18 cellular contexts compared by ENCODE assay signal in genomic region chr2:127618551-127618950, GRCh38. TPM values are rescaled to one million over a fixed set of nuclear protein-coding genes. Genes with fewer than 3 reads are reported as not detected.
A peak's percentile ranks its signal among the peaks of the same experiment; 100 is the strongest.
DNase-seq lines count a peak whose midpoint lies in the region; ATAC-seq and TF ChIP-seq lines count a peak whose summit lies in the region.
"Had no signal": no experiment of that assay in that cellular context is flagged by ENCODE, and none has a peak within 500 bp of the region (broad histone marks: within the 10 kb centered on the region; RNA-seq: fewer than 3 reads in every experiment).

No MANE protein-coding gene starts in this region.

- TF ChIP-seq CTCF in GM10248 (IDR thresholded peaks at IDR 0.05; ENCODE audit: control extremely low read depth, extremely low read depth, low read depth, missing control alignments) = no peak

- peaks cover 23% of the 10 kb centered on the region for H3K4me1 Mint-ChIP-seq in activated naive CD8-positive, alpha-beta T cell treated with anti-CD3 and anti-CD28 coated beads, Interleukin-2, amount 10 ng/mL, durations not matched to agents 7 days and 5 days
- H3K4me1 Mint-ChIP-seq in activated naive CD8-positive, alpha-beta T cell treated with anti-CD3 and anti-CD28 coated beads, Interleukin-2, amount 50 U/mL, for 24 hours = peaks cover 13% of the 10 kb centered on the region
- H3K4me1 Mint-ChIP-seq: central memory CD8-positive, alpha-beta T cell had no signal

- H3K27ac Mint-ChIP-seq in activated naive CD8-positive, alpha-beta T cell treated with anti-CD3 and anti-CD28 coated beads, Interleukin-2, amount 10 ng/mL, durations not matched to agents 7 days and 5 days = peak overlapping the region; percentile 9
- no peak overlapping the region for H3K27ac Mint-ChIP-seq in activated naive CD8-positive, alpha-beta T cell treated with anti-CD3 and anti-CD28 coated beads, Interleukin-2, amount 50 U/mL, for 24 hours
- H3K27ac Mint-ChIP-seq: CD8-positive, alpha-beta T cell had no signal

- H3K36me3 Mint-ChIP-seq in activated naive CD8-positive, alpha-beta T cell treated with anti-CD3 and anti-CD28 coated beads, Interleukin-2, amount 10 ng/mL, durations not matched to agents 7 days and 5 days = peaks cover 20% of the 10 kb centered on the region
- H3K36me3 Mint-ChIP-seq in activated naive CD8-positive, alpha-beta T cell treated with anti-CD3 and anti-CD28 coated beads, Interleukin-2, amount 50 U/mL, for 24 hours (ENCODE audit: low read depth) = no peaks in the 10 kb centered on the region
- H3K36me3 Mint-ChIP-seq: CD8-positive, alpha-beta T cell had no signal

- H3K9me3 Mint-ChIP-seq in activated naive CD8-positive, alpha-beta T cell treated with anti-CD3 and anti-CD28 coated beads, Interleukin-2, amount 10 ng/mL, durations not matched to agents 7 days and 5 days = peaks cover 4% of the 10 kb centered on the region
- H3K9me3 Mint-ChIP-seq in activated naive CD8-positive, alpha-beta T cell treated with anti-CD3 and anti-CD28 coated beads, Interleukin-2, amount 50 U/mL, for 24 hours = peaks cover 5% of the 10 kb centered on the region

- no peak for DNase-seq in activated naive CD8-positive, alpha-beta T cell treated with anti-CD3 and anti-CD28 coated beads, Interleukin-2, amount 10 ng/mL, durations not matched to agents 7 days and 5 days
- DNase-seq in activated naive CD8-positive, alpha-beta T cell treated with anti-CD3 and anti-CD28 coated beads, Interleukin-2, amount 50 U/mL, for 24 hours = no peak
- DNase-seq in M059J (ENCODE audit: low read depth) (peak; percentile 87), myocyte (ENCODE audit: low read depth) (peak; percentile 41), NCI-H146 treated with DMSO at 0.1 percent for 48 hours (lab: John Stamatoyannopoulos, UW; ENCODE audit: unreplicated experiment) (no peak), LoVo (ENCODE audit: low spot score) (no peak), GM10248 (ENCODE audit: extremely low spot score) (no peak)
- DNase-seq: activated naive CD4-positive, alpha-beta T cell; NCI-H1436 treated with DMSO at 0.1 percent for 48 hours; NCI-H526; occipital lobe; substantia nigra had no signal

- H3K27me3 Mint-ChIP-seq in activated naive CD8-positive, alpha-beta T cell treated with anti-CD3 and anti-CD28 coated beads, Interleukin-2, amount 10 ng/mL, durations not matched to agents 7 days and 5 days = peaks cover 3% of the 10 kb centered on the region
- H3K27me3 Mint-ChIP-seq in activated naive CD8-positive, alpha-beta T cell treated with anti-CD3 and anti-CD28 coated beads, Interleukin-2, amount 50 U/mL, for 24 hours = peaks cover 8% of the 10 kb centered on the region

- ATAC-seq in activated naive CD8-positive, alpha-beta T cell treated with anti-CD3 and anti-CD28 coated beads, Interleukin-2, amount 10 ng/mL, durations not matched to agents 7 days and 5 days (ENCODE audit: low read depth) = no peak
- no peak for ATAC-seq in activated naive CD8-positive, alpha-beta T cell treated with anti-CD3 and anti-CD28 coated beads, Interleukin-2, amount 50 U/mL, for 24 hours
- no peak for ATAC-seq in GM19452 (IDR thresholded peaks at IDR 0.05; ENCODE audit: unreplicated experiment)
- ATAC-seq: activated CD4-positive, CD25-positive, alpha-beta regulatory T cell treated with anti-CD3 and anti-CD28 coated beads, Interleukin-2, amount 50 U/mL, for 24 hours; CD8-positive, alpha-beta T cell had no signal

- CTCF ChIA-PET in GM10248 (lab: Yijun Ruan, JAX) = no interaction called here

- no peak overlapping the region for H3K4me3 Mint-ChIP-seq in activated naive CD8-positive, alpha-beta T cell treated with anti-CD3 and anti-CD28 coated beads, Interleukin-2, amount 10 ng/mL, durations not matched to agents 7 days and 5 days
- H3K4me3 Mint-ChIP-seq in activated naive CD8-positive, alpha-beta T cell treated with anti-CD3 and anti-CD28 coated beads, Interleukin-2, amount 50 U/mL, for 24 hours = no peak overlapping the region
- H3K4me3 Mint-ChIP-seq: CD8-positive, alpha-beta T cell; central memory CD8-positive, alpha-beta T cell had no signal

- POLR2A ChIA-PET in activated naive CD8-positive, alpha-beta T cell treated with anti-CD3 and anti-CD28 coated beads, Interleukin-2, amount 10 ng/mL, durations not matched to agents 7 days and 5 days (lab: Charles Lee) = no interaction called here
- POLR2A ChIA-PET in GM10248 (lab: Yijun Ruan, JAX) = no interaction called here

RNA-seq across cellular contexts. Expression of gene GPR17, which starts 27.4 kb away (rescaled TPM):
- total RNA-seq in activated naive CD8-positive, alpha-beta T cell treated with anti-CD3 and anti-CD28 coated beads, Interleukin-2, amount 10 ng/mL, durations not matched to agents 7 days and 5 days = not detected
- total RNA-seq in M059J (2014; rRNA removed; shearing (Covaris generic)) = 0.07 TPM in 1 of 2 replicates, not detected in the other
- not detected in 2 replicates for total RNA-seq in myocyte
- polyA plus RNA-seq in myocyte (2012) = 6.5 TPM
- total RNA-seq: CD8-positive, alpha-beta T cell; fibroblast of villous mesenchyme; MCF 10A had no signal

RNA-seq across cellular contexts. Expression of gene LIMS2, which starts 56.8 kb away (rescaled TPM):
- total RNA-seq in activated naive CD8-positive, alpha-beta T cell treated with anti-CD3 and anti-CD28 coated beads, Interleukin-2, amount 10 ng/mL, durations not matched to agents 7 days and 5 days = 10 to 100 TPM; 21.7 to 24.9 TPM
- total RNA-seq in M059J (2014; rRNA removed; shearing (Covaris generic)) = 0.30 and 2.0 TPM in 2 replicates
- 6.9 and 8.8 TPM in 2 replicates for total RNA-seq in myocyte
- polyA plus RNA-seq in myocyte (2012) = 121 TPM
- total RNA-seq: MCF 10A had no signal

Comparison
In these comparisons a context has a peak if more than half of its experiments do, and no peak if none do; other contexts are left out.
1. DNase-seq: peak in M059J (single experiment) and myocyte (single experiment); none in activated naive CD8-positive, alpha-beta T cell treated with anti-CD3 and anti-CD28 coated beads, Interleukin-2, amount 10 ng/mL, durations not matched to agents 7 days and 5 days (single experiment), activated naive CD8-positive, alpha-beta T cell treated with anti-CD3 and anti-CD28 coated beads, Interleukin-2, amount 50 U/mL, for 24 hours (single experiment), NCI-H146 treated with DMSO at 0.1 percent for 48 hours (single experiment), LoVo (single experiment) and GM10248 (single experiment).